Comparison of ENCODE assay signal across 2 cellular contexts in the genomic region with DNA sequence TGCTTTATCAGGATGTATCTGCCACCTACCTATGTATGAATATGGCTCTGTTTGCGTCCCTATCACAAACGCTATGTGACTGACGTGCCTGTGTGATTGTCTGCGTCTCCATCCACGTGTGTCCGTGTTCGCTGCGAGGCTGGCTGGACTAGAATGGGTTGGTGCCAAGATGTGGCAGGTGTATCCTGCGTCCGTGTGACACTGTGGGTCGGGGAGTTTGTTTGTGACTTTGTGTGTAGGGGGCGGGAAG.
TF ChIP-seq lines count a peak whose summit lies in the region.

No MANE protein-coding gene starts in this region.

TF ChIP-seq in SK-N-SH, 30 proteins besides CTCF, POLR2A, EP300 and RAD21 (continued from another document):
- TF ChIP-seq YY1 (IDR thresholded peaks at IDR 0.05; ENCODE audit: low read depth) (no peak), TAF1 (IDR thresholded peaks at IDR 0.05; ENCODE audit: borderline replicate concordance, low read depth, low read length) (no peak), EZH2phosphoT487 (IDR thresholded peaks at IDR 0.05; ENCODE audit: borderline replicate concordance, low read depth) (no peak), TEAD4 (IDR thresholded peaks at IDR 0.05; ENCODE audit: borderline replicate concordance, insufficient read depth) (no peak), MXI1 (IDR thresholded peaks at IDR 0.05; ENCODE audit: low read depth, low read length) (no peak), IRF3 (IDR thresholded peaks at IDR 0.05; ENCODE audit: low read depth, low read length) (no peak)
TF ChIP-seq in SK-N-SH: peak in this region for 0.

TF ChIP-seq in SK-N-SH treated with all-trans-retinoic acid at 6 μM for 48 hours, 23 proteins besides CTCF, POLR2A, EP300 and RAD21 (continued from another document):
- TF ChIP-seq, protein P1, sequence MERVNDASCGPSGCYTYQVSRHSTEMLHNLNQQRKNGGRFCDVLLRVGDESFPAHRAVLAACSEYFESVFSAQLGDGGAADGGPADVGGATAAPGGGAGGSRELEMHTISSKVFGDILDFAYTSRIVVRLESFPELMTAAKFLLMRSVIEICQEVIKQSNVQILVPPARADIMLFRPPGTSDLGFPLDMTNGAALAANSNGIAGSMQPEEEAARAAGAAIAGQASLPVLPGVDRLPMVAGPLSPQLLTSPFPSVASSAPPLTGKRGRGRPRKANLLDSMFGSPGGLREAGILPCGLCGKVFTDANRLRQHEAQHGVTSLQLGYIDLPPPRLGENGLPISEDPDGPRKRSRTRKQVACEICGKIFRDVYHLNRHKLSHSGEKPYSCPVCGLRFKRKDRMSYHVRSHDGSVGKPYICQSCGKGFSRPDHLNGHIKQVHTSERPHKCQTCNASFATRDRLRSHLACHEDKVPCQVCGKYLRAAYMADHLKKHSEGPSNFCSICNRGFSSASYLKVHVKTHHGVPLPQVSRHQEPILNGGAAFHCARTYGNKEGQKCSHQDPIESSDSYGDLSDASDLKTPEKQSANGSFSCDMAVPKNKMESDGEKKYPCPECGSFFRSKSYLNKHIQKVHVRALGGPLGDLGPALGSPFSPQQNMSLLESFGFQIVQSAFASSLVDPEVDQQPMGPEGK (CRISPR knock-in tag; IDR thresholded peaks at IDR 0.05; ENCODE audit: borderline replicate concordance): no peak
- no peak for TF ChIP-seq CSDC2 (CRISPR knock-in tag; IDR thresholded peaks at IDR 0.05)
